In the genomic region with DNA sequence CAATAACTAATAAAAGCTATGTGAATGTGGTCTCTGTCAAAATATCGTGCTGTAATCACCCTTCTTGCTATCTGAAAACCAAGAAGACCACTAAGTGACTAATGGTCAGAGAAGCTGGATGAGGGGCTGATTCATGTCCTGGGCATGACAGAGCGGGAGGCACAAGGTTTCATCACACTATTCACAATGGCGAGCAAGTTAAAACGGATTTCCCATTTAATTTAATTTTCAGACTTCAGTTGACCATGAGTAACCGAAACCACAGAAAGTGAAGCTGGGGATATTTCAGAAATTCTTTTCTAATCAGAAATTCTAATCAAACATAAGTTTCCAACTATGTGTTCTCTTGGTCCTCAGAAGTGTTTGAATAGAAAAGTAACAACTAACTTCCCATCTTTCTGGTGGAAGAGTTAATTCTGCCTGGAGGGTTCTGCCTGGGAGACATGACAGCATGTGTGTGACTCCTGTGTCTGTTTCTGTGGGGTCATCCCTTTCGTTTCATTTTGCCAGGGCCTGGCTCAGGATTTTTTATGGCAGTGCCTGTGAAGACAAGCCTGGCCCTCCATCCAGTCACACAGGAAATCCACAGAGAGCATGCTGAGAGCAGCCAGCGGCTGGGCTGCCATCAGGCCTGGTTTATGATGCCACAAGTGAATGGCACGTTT, we compare ENCODE assay signal across 14 cellular contexts.
A peak's percentile ranks its signal among the peaks of the same experiment; 100 is the strongest.
DNase-seq lines count a peak whose midpoint lies in the region; ATAC-seq lines count a peak whose summit lies in the region.
"Had no signal": no experiment of that assay in that cellular context is flagged by ENCODE, and none has a peak within 500 bp of the region (broad histone marks: within the 10 kb centered on the region; RNA-seq: fewer than 3 reads in every experiment).

No MANE protein-coding gene starts in this region.

- H3K27ac Mint-ChIP-seq in stimulated activated naive CD8-positive, alpha-beta T cell treated with anti-CD3 and anti-CD28 coated beads, Interleukin-15, Interleukin-2, amounts not matched to agents 100 ng/mL and 50 ng/mL, for 24 hours = peak overlapping the region; percentile 13
- peak overlapping the region; percentile 37 for H3K27ac Mint-ChIP-seq in activated naive CD8-positive, alpha-beta T cell treated with anti-CD3 and anti-CD28 coated beads, Interleukin-2, amount 50 U/mL, for 24 hours
- H3K27ac Mint-ChIP-seq: activated naive CD8-positive, alpha-beta T cell treated with anti-CD3 and anti-CD28 coated beads, Interleukin-2, amount 10 ng/mL, durations not matched to agents 7 days and 5 days; type B pancreatic cell had no signal

- H3K36me3 Mint-ChIP-seq in stimulated activated naive CD8-positive, alpha-beta T cell treated with anti-CD3 and anti-CD28 coated beads, Interleukin-15, Interleukin-2, amounts not matched to agents 100 ng/mL and 50 ng/mL, for 24 hours (ENCODE audit: low read depth) = peaks cover 45% of the 10 kb centered on the region
- peaks cover 35% of the 10 kb centered on the region for H3K36me3 Mint-ChIP-seq in activated naive CD8-positive, alpha-beta T cell treated with anti-CD3 and anti-CD28 coated beads, Interleukin-2, amount 50 U/mL, for 24 hours (ENCODE audit: low read depth)

- H3K9me3 Mint-ChIP-seq in stimulated activated naive CD8-positive, alpha-beta T cell treated with anti-CD3 and anti-CD28 coated beads, Interleukin-15, Interleukin-2, amounts not matched to agents 100 ng/mL and 50 ng/mL, for 24 hours = peaks cover 2% of the 10 kb centered on the region
- H3K9me3 Mint-ChIP-seq in activated naive CD8-positive, alpha-beta T cell treated with anti-CD3 and anti-CD28 coated beads, Interleukin-2, amount 50 U/mL, for 24 hours = peaks cover 3% of the 10 kb centered on the region
- H3K9me3 Mint-ChIP-seq: activated naive CD8-positive, alpha-beta T cell treated with anti-CD3 and anti-CD28 coated beads, Interleukin-2, amount 10 ng/mL, durations not matched to agents 7 days and 5 days had no signal

- H3K4me1 Mint-ChIP-seq in stimulated activated naive CD8-positive, alpha-beta T cell treated with anti-CD3 and anti-CD28 coated beads, Interleukin-15, Interleukin-2, amounts not matched to agents 100 ng/mL and 50 ng/mL, for 24 hours (ENCODE audit: low read depth) = no peaks in the 10 kb centered on the region
- no peaks in the 10 kb centered on the region for H3K4me1 Mint-ChIP-seq in activated naive CD8-positive, alpha-beta T cell treated with anti-CD3 and anti-CD28 coated beads, Interleukin-2, amount 50 U/mL, for 24 hours

- no peak for DNase-seq in stimulated activated naive CD8-positive, alpha-beta T cell treated with anti-CD3 and anti-CD28 coated beads, Interleukin-15, Interleukin-2, amounts not matched to agents 100 U/mL and 50 U/mL, for 24 hours
- DNase-seq in activated naive CD8-positive, alpha-beta T cell treated with anti-CD3 and anti-CD28 coated beads, Interleukin-2, amount 50 U/mL, for 24 hours = no peak
- DNase-seq in glomerular visceral epithelial cell (ENCODE audit: extremely low spot score) (peak; percentile 95), GM19238 (ENCODE audit: insufficient read length, low spot score) (no peak), HUDEP-2 (lab: John Stamatoyannopoulos, UW; ENCODE audit: unreplicated experiment in 76 of 76) (no peak)
- DNase-seq: activated naive CD8-positive, alpha-beta T cell treated with anti-CD3 and anti-CD28 coated beads, Interleukin-2, amount 10 ng/mL, durations not matched to agents 7 days and 5 days; naive B cell; NCI-H1092; stimulated activated CD4-positive, alpha-beta T cell treated with anti-CD3 and anti-CD28 coated beads, Interleukin-4, amount 100 ng/mL, for 1 hour; WERI-Rb-1 had no signal

- no peaks in the 10 kb centered on the region for H3K27me3 Mint-ChIP-seq in stimulated activated naive CD8-positive, alpha-beta T cell treated with anti-CD3 and anti-CD28 coated beads, Interleukin-15, Interleukin-2, amounts not matched to agents 100 ng/mL and 50 ng/mL, for 24 hours
- H3K27me3 Mint-ChIP-seq in activated naive CD8-positive, alpha-beta T cell treated with anti-CD3 and anti-CD28 coated beads, Interleukin-2, amount 50 U/mL, for 24 hours = no peaks in the 10 kb centered on the region
- H3K27me3 Mint-ChIP-seq: naive B cell, type B pancreatic cell had no signal

- no peak for ATAC-seq in stimulated activated naive CD8-positive, alpha-beta T cell treated with anti-CD3 and anti-CD28 coated beads, Interleukin-15, Interleukin-2, amounts not matched to agents 100 U/mL and 50 U/mL, for 24 hours
- no peak for ATAC-seq in activated naive CD8-positive, alpha-beta T cell treated with anti-CD3 and anti-CD28 coated beads, Interleukin-2, amount 50 U/mL, for 24 hours
- ATAC-seq in HG03139 (IDR thresholded peaks at IDR 0.05; ENCODE audit: unreplicated experiment) (no peak), HG02642 (IDR thresholded peaks at IDR 0.05; ENCODE audit: poor library complexity, unreplicated experiment) (no peak)

- H3K4me3 Mint-ChIP-seq in stimulated activated naive CD8-positive, alpha-beta T cell treated with anti-CD3 and anti-CD28 coated beads, Interleukin-15, Interleukin-2, amounts not matched to agents 100 ng/mL and 50 ng/mL, for 24 hours = no peak overlapping the region
- no peak overlapping the region for H3K4me3 Mint-ChIP-seq in activated naive CD8-positive, alpha-beta T cell treated with anti-CD3 and anti-CD28 coated beads, Interleukin-2, amount 50 U/mL, for 24 hours
- H3K4me3 Mint-ChIP-seq: activated naive CD8-positive, alpha-beta T cell treated with anti-CD3 and anti-CD28 coated beads, Interleukin-2, amount 10 ng/mL, durations not matched to agents 7 days and 5 days; naive B cell; type B pancreatic cell had no signal
